Comparison of ENCODE assay signal across 21 cellular contexts in the genomic region with DNA sequence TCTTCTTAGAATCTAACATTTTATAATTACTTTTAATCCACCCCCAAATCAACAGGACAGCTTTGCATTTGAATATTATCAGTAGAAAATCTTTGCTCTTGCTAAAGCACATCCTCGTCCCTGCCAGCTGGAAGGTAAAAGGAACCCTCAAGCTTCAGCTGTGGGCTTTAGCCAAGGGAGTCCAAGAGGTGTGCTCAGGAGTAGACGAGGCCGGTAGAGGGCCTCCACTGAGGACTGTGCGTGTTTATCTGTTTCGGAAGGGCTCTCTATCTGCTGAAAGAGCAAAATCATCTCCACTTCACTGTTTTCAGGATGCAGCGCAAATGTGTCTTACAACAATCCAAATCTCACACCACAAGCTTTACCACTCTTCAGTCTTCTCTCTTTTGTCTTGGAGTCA.
"Had no signal": no experiment of that assay in that cellular context is flagged by ENCODE, and none has a peak within 500 bp of the region (broad histone marks: within the 10 kb centered on the region; RNA-seq: fewer than 3 reads in every experiment).

No MANE protein-coding gene starts in this region.

- H3K27me3 ChIP-seq: adrenal gland, esophagus muscularis mucosa, hepatocyte, right atrium auricular region, transverse colon had no signal

- H3K4me1 Mint-ChIP-seq: activated CD4-positive, alpha-beta memory T cell treated with anti-CD3 and anti-CD28 coated beads, Interleukin-2, amount 10 ng/mL, durations not matched to agents 7 days and 5 days; activated CD4-positive, alpha-beta T cell treated with anti-CD3 and anti-CD28 coated beads for 36 hours; activated naive CD4-positive, alpha-beta T cell treated with anti-CD3 and anti-CD28 coated beads, Interleukin-2, amount 50 U/mL, for 24 hours; memory B cell had no signal

- H3K27ac Mint-ChIP-seq: activated CD4-positive, alpha-beta memory T cell treated with anti-CD3 and anti-CD28 coated beads, Interleukin-2, amount 10 ng/mL, durations not matched to agents 7 days and 5 days; activated CD4-positive, alpha-beta T cell treated with anti-CD3 and anti-CD28 coated beads for 36 hours; activated naive CD4-positive, alpha-beta T cell treated with anti-CD3 and anti-CD28 coated beads, Interleukin-2, amount 50 U/mL, for 24 hours; activated T-cell treated with anti-CD3 and anti-CD28 coated beads, Interleukin-2, amount 50 U/mL, for 24 hours; memory B cell; progenitor cell of endocrine pancreas had no signal

- H3K4me1 ChIP-seq: adrenal gland had no signal

- H3K36me3 Mint-ChIP-seq: activated naive CD4-positive, alpha-beta T cell treated with anti-CD3 and anti-CD28 coated beads, Interleukin-2, amount 50 U/mL, for 24 hours; memory B cell had no signal

- DNase-seq: activated CD4-positive, alpha-beta memory T cell treated with anti-CD3 and anti-CD28 coated beads, Interleukin-2, amount 10 ng/mL, durations not matched to agents 7 days and 5 days; activated CD4-positive, alpha-beta T cell treated with anti-CD3 and anti-CD28 coated beads for 36 hours; activated effector memory CD4-positive, alpha-beta T cell treated with anti-CD3 and anti-CD28 coated beads, Interleukin-2, amount 50 U/mL, for 16 hours; activated T-cell treated with anti-CD3 and anti-CD28 coated beads, Interleukin-2, amount 50 U/mL, for 24 hours; adrenal gland; caudate nucleus; left ventricle myocardium inferior; stimulated activated CD4-positive, alpha-beta T cell treated with anti-CD3 and anti-CD28 coated beads, Interleukin-4, amount 100 ng/mL, for 4 hours; stimulated activated CD8-positive, alpha-beta memory T cell treated with anti-CD3 and anti-CD28 coated beads, Interleukin-4, amount 100 ng/mL, for 48 hours; stimulated activated naive CD4-positive, alpha-beta T cell treated with Interleukin-2 at 50 U/mL for 16 hours; substantia nigra; transverse colon; WERI-Rb-1 had no signal

- H2AFZ ChIP-seq: hepatocyte had no signal

- H3K4me3 Mint-ChIP-seq: activated CD4-positive, alpha-beta memory T cell treated with anti-CD3 and anti-CD28 coated beads, Interleukin-2, amount 10 ng/mL, durations not matched to agents 7 days and 5 days; activated CD4-positive, alpha-beta T cell treated with anti-CD3 and anti-CD28 coated beads for 36 hours; activated naive CD4-positive, alpha-beta T cell treated with anti-CD3 and anti-CD28 coated beads, Interleukin-2, amount 50 U/mL, for 24 hours; activated T-cell treated with anti-CD3 and anti-CD28 coated beads, Interleukin-2, amount 50 U/mL, for 24 hours; memory B cell; nephron had no signal

- H3K27me3 Mint-ChIP-seq: activated CD4-positive, alpha-beta memory T cell treated with anti-CD3 and anti-CD28 coated beads, Interleukin-2, amount 10 ng/mL, durations not matched to agents 7 days and 5 days; activated naive CD4-positive, alpha-beta T cell treated with anti-CD3 and anti-CD28 coated beads, Interleukin-2, amount 50 U/mL, for 24 hours; progenitor cell of endocrine pancreas had no signal

- H3K9me3 ChIP-seq: adrenal gland, esophagus muscularis mucosa, left ventricle myocardium inferior, right atrium auricular region, transverse colon had no signal

- ATAC-seq: activated CD4-positive, alpha-beta T cell treated with anti-CD3 and anti-CD28 coated beads for 36 hours had no signal

- H3K36me3 ChIP-seq: adrenal gland, esophagus muscularis mucosa, left ventricle myocardium inferior, right atrium auricular region, transverse colon, WERI-Rb-1 had no signal

- H3K27ac ChIP-seq: adrenal gland, hepatocyte, skin epidermis, WERI-Rb-1 had no signal

- H3K9me3 Mint-ChIP-seq: activated CD4-positive, alpha-beta memory T cell treated with anti-CD3 and anti-CD28 coated beads, Interleukin-2, amount 10 ng/mL, durations not matched to agents 7 days and 5 days; activated naive CD4-positive, alpha-beta T cell treated with anti-CD3 and anti-CD28 coated beads, Interleukin-2, amount 50 U/mL, for 24 hours; activated T-cell treated with anti-CD3 and anti-CD28 coated beads, Interleukin-2, amount 50 U/mL, for 24 hours; memory B cell; nephron had no signal

- H3K4me3 ChIP-seq: adrenal gland, hepatocyte, right atrium auricular region, skin epidermis, transverse colon had no signal

- H3K79me2 ChIP-seq: hepatocyte had no signal
